8 cellular contexts compared by ENCODE assay signal in the genomic region with DNA sequence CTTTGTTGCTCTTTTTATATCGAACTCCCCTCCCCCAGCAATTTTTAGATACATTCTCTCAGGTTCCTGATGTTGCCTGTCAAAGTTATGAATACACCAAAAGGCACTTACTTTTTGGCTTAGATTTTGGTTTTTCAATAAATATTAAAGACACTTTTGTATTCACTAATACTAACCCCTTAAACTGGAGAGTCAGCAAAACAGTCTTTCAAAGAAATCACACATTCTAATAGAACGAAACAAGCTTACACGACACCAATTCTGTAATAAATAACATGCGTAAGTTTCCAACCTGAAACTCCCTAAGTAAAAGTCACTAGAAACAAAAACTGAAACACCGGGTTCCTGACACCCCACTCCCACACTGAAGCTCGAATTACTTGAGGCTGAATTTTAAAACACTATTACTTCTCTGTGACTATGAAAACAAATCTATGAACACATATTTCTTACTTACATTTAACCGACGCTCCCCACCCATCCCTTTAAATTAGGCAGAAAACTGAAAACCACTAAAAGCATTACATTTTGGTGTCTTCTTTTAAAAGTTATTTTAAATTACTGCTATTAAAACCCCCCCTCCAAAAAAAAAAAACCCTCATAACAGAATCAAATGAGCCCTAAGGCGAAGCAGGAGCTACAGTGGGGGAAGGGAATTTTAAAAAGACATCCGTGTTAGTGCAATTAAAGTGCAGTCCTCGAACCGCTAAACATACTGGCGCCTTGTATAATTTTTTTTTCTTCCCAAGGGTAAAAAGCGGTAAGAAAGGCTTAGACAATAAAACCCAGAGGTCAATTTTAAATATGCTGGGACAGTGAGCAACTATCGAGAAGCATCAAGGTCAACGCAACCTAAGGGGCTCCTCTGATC. TPM values are rescaled to one million over a fixed set of nuclear protein-coding genes. Genes with fewer than 3 reads are reported as not detected.
DNase-seq lines count a peak whose midpoint lies in the region; ATAC-seq and TF ChIP-seq lines count a peak whose summit lies in the region.

No MANE protein-coding gene starts in this region.

- no peaks in the 10 kb centered on the region for H3K36me3 ChIP-seq in right lobe of liver

- ATAC-seq in GM21381 (IDR thresholded peaks at IDR 0.05; ENCODE audit: unreplicated experiment) (peak; percentile 36), right lobe of liver (peak; percentile 1 to 31 (median 20)), HG03432 (IDR thresholded peaks at IDR 0.05; ENCODE audit: unreplicated experiment) (no peak)
- ATAC-seq in stimulated activated naive CD8-positive, alpha-beta T cell treated with anti-CD3 and anti-CD28 coated beads, Interleukin-15, amount 100 ng/mL, for 72 hours, result peak; percentile 32

- peaks cover 83% of the 10 kb centered on the region for H3K4me1 Mint-ChIP-seq in stimulated activated naive CD8-positive, alpha-beta T cell treated with anti-CD3 and anti-CD28 coated beads, Interleukin-15, amount 100 ng/mL, for 72 hours

- H3K27me3 Mint-ChIP-seq in stimulated activated naive CD8-positive, alpha-beta T cell treated with anti-CD3 and anti-CD28 coated beads, Interleukin-15, amount 100 ng/mL, for 72 hours, result no peaks in the 10 kb centered on the region

- intact Hi-C loops in right lobe of liver (cut with DNase I), result loop anchor here in 1 of 2 donors (10.0 kb wide), 1 partner anchor 80 kb away; the partner anchor contains the start of gene TRPM7

- no peaks in the 10 kb centered on the region for H3K27me3 ChIP-seq in right lobe of liver

- DNase-seq in DMS114 treated with DMSO at 0.1 percent for 48 hours (lab: John Stamatoyannopoulos, UW; ENCODE audit: unreplicated experiment) (peak; percentile 78), OCI-M1 (lab: John Stamatoyannopoulos, UW) (peak; percentile 65), caudate nucleus (lab: John Stamatoyannopoulos, UW) (no peak), right lobe of liver (no peak), hepatic stellate cell (ENCODE audit: low spot score) (no peak)
- peak; percentile 42 to 44 for DNase-seq in stimulated activated naive CD8-positive, alpha-beta T cell treated with anti-CD3 and anti-CD28 coated beads, Interleukin-15, amount 100 ng/mL, for 72 hours

- H3K4me3 Mint-ChIP-seq in stimulated activated naive CD8-positive, alpha-beta T cell treated with anti-CD3 and anti-CD28 coated beads, Interleukin-15, amount 100 ng/mL, for 72 hours, result peak overlapping the region; percentile 86 to 94

- H3K27ac Mint-ChIP-seq in stimulated activated naive CD8-positive, alpha-beta T cell treated with anti-CD3 and anti-CD28 coated beads, Interleukin-15, amount 100 ng/mL, for 72 hours, result peak overlapping the region; percentile 95 to 98

- no peak for TF ChIP-seq POLR2A in right lobe of liver (IDR thresholded peaks at IDR 0.05)

- peak overlapping the region; percentile 91 to 93 (median 93) for H3K4me3 ChIP-seq in right lobe of liver

- H3K4me1 ChIP-seq in right lobe of liver, result peaks cover 0 to 14% (median 0%) of the 10 kb centered on the region in 4 donors

- H3K9me3 Mint-ChIP-seq in stimulated activated naive CD8-positive, alpha-beta T cell treated with anti-CD3 and anti-CD28 coated beads, Interleukin-15, amount 100 ng/mL, for 72 hours, result no peaks in the 10 kb centered on the region

- peak overlapping the region; percentile 62 for H3K27ac ChIP-seq in caudate nucleus (ENCODE audit: low read depth, low read length)
- H3K27ac ChIP-seq in right lobe of liver, result peak overlapping the region; percentile 95 to 99 (median 97)

- no peak for TF ChIP-seq CTCF in right lobe of liver (IDR thresholded peaks at IDR 0.05)

- H3K9me3 ChIP-seq in right lobe of liver, result no peaks in the 10 kb centered on the region

- under 1% methylated on average over 16 of the region's 16 CpGs for WGBS in right lobe of liver (ENCODE audit: insufficient coverage, low coverage, low lambda C conversion rate, missing lambda C conversion rate)

RNA-seq across cellular contexts. Expression of gene SPPL2A, which starts 0.9 kb away (rescaled TPM):
- 100 to 1,000 TPM in 5 of 6 experiments, 10 to 100 TPM in 1; 94.0 to 239 (median 120) TPM for total RNA-seq in right lobe of liver

Comparison
In these comparisons a context has a peak if more than half of its experiments do, and no peak if none do; other contexts are left out.
1. DNase-seq: peak in DMS114 treated with DMSO at 0.1 percent for 48 hours (single experiment), OCI-M1 (single experiment) and stimulated activated naive CD8-positive, alpha-beta T cell treated with anti-CD3 and anti-CD28 coated beads, Interleukin-15, amount 100 ng/mL, for 72 hours (2 of 2); none in caudate nucleus (0 of 61), right lobe of liver (0 of 3) and hepatic stellate cell (single experiment).